ENCODE assay signal across 24 cellular contexts in the genomic region with DNA sequence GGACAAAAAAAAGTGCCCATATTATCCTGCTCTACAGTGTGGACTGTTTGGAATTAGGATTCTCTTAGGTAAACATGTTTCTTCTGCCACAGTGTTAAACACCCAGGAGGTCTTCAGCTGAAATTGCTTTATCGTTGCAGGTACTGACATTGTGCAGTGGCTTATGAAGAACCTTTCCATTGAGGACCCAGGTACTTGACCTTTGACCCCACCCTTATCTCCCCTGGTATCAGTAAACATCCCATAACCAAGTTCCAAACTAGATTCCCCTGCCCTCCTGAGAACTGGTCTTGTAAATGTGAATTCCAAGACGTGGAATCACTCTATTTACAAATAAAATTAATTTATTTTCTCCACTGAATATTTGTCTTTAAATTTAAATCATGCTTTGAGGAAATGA.
"Had no signal": no experiment of that assay in that cellular context is flagged by ENCODE, and none has a peak within 500 bp of the region (broad histone marks: within the 10 kb centered on the region; RNA-seq: fewer than 3 reads in every experiment).

No MANE protein-coding gene starts in this region.

- H3K9me3 Mint-ChIP-seq: immature natural killer cell; memory B cell; naive thymus-derived CD8-positive, alpha-beta T cell; stimulated activated naive B cell treated with anti-CD40 and anti-IgM and Interleukin-4, amounts not matched to agents 10 μg/mL and 1 μg/mL and 100 μg/mL, for 72 hours had no signal

- H3K4me3 ChIP-seq: left ventricle myocardium inferior, lung, ovary, skin epidermis, stomach, testis, thyroid gland, transverse colon, upper lobe of left lung, vagina had no signal

- H3K27me3 ChIP-seq: ovary, testis, thyroid gland, transverse colon, upper lobe of left lung, vagina had no signal

- H3K27me3 Mint-ChIP-seq: memory B cell, progenitor cell of endocrine pancreas had no signal

- H3K4me1 ChIP-seq: left ventricle myocardium inferior, testis, thyroid gland had no signal

- H3K27ac Mint-ChIP-seq: memory B cell; nephron progenitor cell; progenitor cell of endocrine pancreas; stimulated activated naive B cell treated with anti-CD40 and anti-IgM and Interleukin-4, amounts not matched to agents 10 μg/mL and 1 μg/mL and 100 μg/mL, for 72 hours had no signal

- DNase-seq: hippocampal formation; immature natural killer cell; kidney; left ventricle myocardium inferior; naive thymus-derived CD8-positive, alpha-beta T cell; nephron progenitor cell; ovary; right cardiac atrium; stimulated activated CD4-positive, alpha-beta T cell treated with anti-CD3 and anti-CD28 coated beads, Interleukin-12 subunit alpha, Interleukin-12 subunit beta, amount 100 ng/mL, for 4 hours; stimulated activated CD4-positive, alpha-beta T cell treated with anti-CD3 and anti-CD28 coated beads, Interleukin-15, amount 100 ng/mL, for 24 hours; stimulated activated CD4-positive, alpha-beta T cell treated with anti-CD3 and anti-CD28 coated beads, Interleukin-2, amount 100 ng/mL, for 24 hours; stimulated activated CD4-positive, alpha-beta T cell treated with anti-CD3 and anti-CD28 coated beads, Interleukin-4, amount 100 ng/mL, for 1 hour; stimulated activated naive B cell treated with anti-CD40 and anti-IgM and Interleukin-4, amounts not matched to agents 10 μg/mL and 1 μg/mL and 100 μg/mL, for 72 hours; stimulated activated naive CD8-positive, alpha-beta T cell treated with anti-CD3 and anti-CD28 coated beads, Interleukin-15, Interleukin-2, amounts not matched to agents 100 U/mL and 50 U/mL, for 24 hours; stomach; testis; thyroid gland; transverse colon; upper lobe of left lung had no signal

- H3K36me3 ChIP-seq: ovary, stomach, thyroid gland, transverse colon, upper lobe of left lung, vagina had no signal

- H3K9me3 ChIP-seq: left ventricle myocardium inferior, ovary, stomach, testis, thyroid gland, transverse colon, upper lobe of left lung, vagina had no signal

- H3K27ac ChIP-seq: left ventricle myocardium inferior, ovary, skin epidermis, stomach, testis, thyroid gland, transverse colon, upper lobe of left lung, vagina had no signal

- H3K36me3 Mint-ChIP-seq: immature natural killer cell; memory B cell; naive thymus-derived CD8-positive, alpha-beta T cell; stimulated activated naive B cell treated with anti-CD40 and anti-IgM and Interleukin-4, amounts not matched to agents 10 μg/mL and 1 μg/mL and 100 μg/mL, for 72 hours had no signal

- H3K4me3 Mint-ChIP-seq: memory B cell; naive thymus-derived CD8-positive, alpha-beta T cell; nephron progenitor cell; stimulated activated naive B cell treated with anti-CD40 and anti-IgM and Interleukin-4, amounts not matched to agents 10 μg/mL and 1 μg/mL and 100 μg/mL, for 72 hours had no signal
